ENCODE assay signal across 8 cellular contexts in genomic region chr12:128387811-128388422, GRCh38.
DNase-seq lines count a peak whose midpoint lies in the region; ATAC-seq and TF ChIP-seq lines count a peak whose summit lies in the region.

No MANE protein-coding gene starts in this region.

- no peak for ATAC-seq in central memory CD8-positive, alpha-beta T cell (replicated peaks; ENCODE audit: extremely low read depth, poor library complexity, severe bottlenecking)
- ATAC-seq in mucosa of descending colon (peak; percentile 70), GM19467 (IDR thresholded peaks at IDR 0.05; ENCODE audit: unreplicated experiment) (no peak)
- no peak for ATAC-seq in naive thymus-derived CD8-positive, alpha-beta T cell
- ATAC-seq in activated CD4-positive, CD25-positive, alpha-beta regulatory T cell treated with anti-CD3 and anti-CD28 coated beads, Interleukin-2, amount 50 U/mL, for 24 hours, result no peak

- peaks cover 50% of the 10 kb centered on the region for H3K27me3 Mint-ChIP-seq in central memory CD8-positive, alpha-beta T cell
- peaks cover 4 to 40% (median 16%) of the 10 kb centered on the region in 5 donors for H3K27me3 Mint-ChIP-seq in naive thymus-derived CD8-positive, alpha-beta T cell

- DNase-seq in DMS114 treated with DMSO at 0.1 percent for 48 hours (lab: John Stamatoyannopoulos, UW; ENCODE audit: unreplicated experiment) (peak; percentile 33), GM19238 (ENCODE audit: insufficient read length, low spot score) (peak; percentile 17), NCI-H1092 treated with DMSO at 0.1 percent for 48 hours (lab: John Stamatoyannopoulos, UW) (peak; percentile 58), mucosa of descending colon (peak in 2 of 3 donors; percentile 48 to 54)
- no peak for DNase-seq in central memory CD8-positive, alpha-beta T cell (ENCODE audit: low spot score in 2 of 2)
- DNase-seq in naive thymus-derived CD8-positive, alpha-beta T cell, result no peak

- no peaks in the 10 kb centered on the region for H3K36me3 ChIP-seq in mucosa of descending colon (ENCODE audit: low read depth)

- H3K36me3 Mint-ChIP-seq in central memory CD8-positive, alpha-beta T cell (ENCODE audit: insufficient read depth), result no peaks in the 10 kb centered on the region
- no peaks in the 10 kb centered on the region for H3K36me3 Mint-ChIP-seq in naive thymus-derived CD8-positive, alpha-beta T cell

- H3K4me1 Mint-ChIP-seq in central memory CD8-positive, alpha-beta T cell, result peaks cover 11% of the 10 kb centered on the region
- H3K4me1 Mint-ChIP-seq in naive thymus-derived CD8-positive, alpha-beta T cell, result peaks cover 0 to 3% (median 0%) of the 10 kb centered on the region in 4 donors

- no peaks in the 10 kb centered on the region for H3K9me3 ChIP-seq in mucosa of descending colon

- POLR2A ChIA-PET in naive thymus-derived CD8-positive, alpha-beta T cell (lab: Charles Lee), result no interaction called here

- H3K4me3 Mint-ChIP-seq in central memory CD8-positive, alpha-beta T cell, result no peak overlapping the region
- no peak overlapping the region for H3K4me3 Mint-ChIP-seq in naive thymus-derived CD8-positive, alpha-beta T cell

- H3K27ac Mint-ChIP-seq in central memory CD8-positive, alpha-beta T cell (ENCODE audit: low read depth), result peak overlapping the region; percentile 94
- H3K27ac Mint-ChIP-seq in naive thymus-derived CD8-positive, alpha-beta T cell, result no peak overlapping the region

- intact Hi-C loops in mucosa of descending colon (cut with DNase I, micrococcal nuclease), result no loop called here

- no peak overlapping the region for H3K4me3 ChIP-seq in mucosa of descending colon

- TF ChIP-seq CTCF in mucosa of descending colon (IDR thresholded peaks at IDR 0.05), result peak; percentile 35

- H3K9me3 Mint-ChIP-seq in central memory CD8-positive, alpha-beta T cell, result no peaks in the 10 kb centered on the region
- peaks cover 0 to 12% (median 0%) of the 10 kb centered on the region in 9 donors for H3K9me3 Mint-ChIP-seq in naive thymus-derived CD8-positive, alpha-beta T cell

- no peaks in the 10 kb centered on the region for H3K4me1 ChIP-seq in mucosa of descending colon (ENCODE audit: low read depth)

Comparison
In these comparisons a context has a peak if more than half of its experiments do, and no peak if none do; other contexts are left out.
1. DNase-seq: peak in DMS114 treated with DMSO at 0.1 percent for 48 hours (single experiment), GM19238 (single experiment), NCI-H1092 treated with DMSO at 0.1 percent for 48 hours (single experiment) and mucosa of descending colon (2 of 3); none in central memory CD8-positive, alpha-beta T cell (0 of 2) and naive thymus-derived CD8-positive, alpha-beta T cell (0 of 10).